Comparison of ENCODE assay signal across 18 cellular contexts in genomic region chr15:85027033-85027380, GRCh38. TPM values are rescaled to one million over a fixed set of nuclear protein-coding genes. Genes with fewer than 3 reads are reported as not detected.
A peak's percentile ranks its signal among the peaks of the same experiment; 100 is the strongest.
DNase-seq lines count a peak whose midpoint lies in the region; ATAC-seq, FAIRE-seq and TF ChIP-seq lines count a peak whose summit lies in the region.
"Had no signal": no experiment of that assay in that cellular context is flagged by ENCODE, and none has a peak within 500 bp of the region (broad histone marks: within the 10 kb centered on the region; RNA-seq: fewer than 3 reads in every experiment).

No MANE protein-coding gene starts in this region.

- TF ChIP-seq EP300 in stomach (IDR thresholded peaks at IDR 0.05), result no peak
- no peak for TF ChIP-seq EP300 in ovary (IDR thresholded peaks at IDR 0.05)

- H3K79me2 ChIP-seq in hepatocyte, result peaks cover 88% of the 10 kb centered on the region

- FAIRE-seq in GM12891 (lab: Jason Lieb, UNC), result peak; percentile 33
- FAIRE-seq: frontal cortex, urothelium cell line had no signal

- H3K9me3 ChIP-seq in hepatocyte (ENCODE audit: low read depth), result no peaks in the 10 kb centered on the region
- H3K9me3 ChIP-seq in stomach, result no peaks in the 10 kb centered on the region
- H3K9me3 ChIP-seq in ovary, result no peaks in the 10 kb centered on the region
- H3K9me3 ChIP-seq: neutrophil had no signal

- no peak overlapping the region for H3K4me3 ChIP-seq in NB4 (ENCODE audit: low read depth, low read length)
- H3K4me3 ChIP-seq in hepatocyte, result no peak overlapping the region
- no peak overlapping the region for H3K4me3 ChIP-seq in stomach
- H3K4me3 ChIP-seq in ovary, result no peak overlapping the region
- H3K4me3 ChIP-seq: cardiac muscle cell had no signal

- H3K4me1 ChIP-seq in hepatocyte (ENCODE audit: insufficient read depth) (peaks cover 76% of the 10 kb centered on the region), stomach (peaks cover 83 to 98% (median 94%) of the 10 kb centered on the region in 4 donors), ovary (ENCODE audit: insufficient read depth) (peaks cover 15% of the 10 kb centered on the region)

- no peaks in the 10 kb centered on the region for H4K20me1 ChIP-seq in hepatocyte (ENCODE audit: insufficient read depth, poor library complexity, severe bottlenecking)

- intact Hi-C loops in stomach (cut with DNase I; ENCODE audit: low total_unique reads), result no loop called here
- intact Hi-C loops in ovary (cut with DNase I), result no loop called here

- H3K36me3 ChIP-seq in hepatocyte (replicated peaks; ENCODE audit: insufficient read depth, low read depth), result no peaks in the 10 kb centered on the region
- H3K36me3 ChIP-seq in stomach, result no peaks in the 10 kb centered on the region
- no peaks in the 10 kb centered on the region for H3K36me3 ChIP-seq in ovary
- H3K36me3 ChIP-seq: cardiac muscle cell, neutrophil had no signal

- peak overlapping the region; percentile 61 for H3K27ac ChIP-seq in hepatocyte
- peak overlapping the region in 3 of 5 donors; percentile 36 to 72 (median 38) for H3K27ac ChIP-seq in stomach
- H3K27ac ChIP-seq in ovary, result no peak overlapping the region
- H3K27ac ChIP-seq: cardiac muscle cell, neutrophil had no signal

- H2AFZ ChIP-seq in hepatocyte, result no peak overlapping the region

- TF ChIP-seq CTCF in NB4 (IDR thresholded peaks at IDR 0.05; ENCODE audit: low read depth, low read length) (no peak), hepatocyte (IDR thresholded peaks at IDR 0.05; ENCODE audit: poor library complexity) (no peak), stomach (IDR thresholded peaks at IDR 0.05) (no peak), ovary (IDR thresholded peaks at IDR 0.05) (no peak)

- DNase-seq in GM12891 (ENCODE audit: insufficient read length, low spot score) (no peak), NB4 (ENCODE audit: low read depth) (peak; percentile 39), hepatocyte (ENCODE audit: low spot score) (no peak), stomach (no peak), ovary (no peak), NCI-H524 treated with DMSO at 0.1 percent for 48 hours (lab: John Stamatoyannopoulos, UW) (no peak)
- DNase-seq: activated T-cell treated with anti-CD3 and anti-CD28 coated beads, Interleukin-2, amount 50 U/mL, for 24 hours; mesendoderm; NCI-H1694 treated with DMSO at 0.1 percent for 48 hours; NCI-H446 treated with DMSO at 0.1 percent for 48 hours; stimulated activated CD4-positive, alpha-beta T cell treated with anti-CD3 and anti-CD28 coated beads, Interleukin-4, amount 100 ng/mL, for 4 hours had no signal

- no peaks in the 10 kb centered on the region for H3K27me3 ChIP-seq in hepatocyte
- H3K27me3 ChIP-seq in stomach, result no peaks in the 10 kb centered on the region
- no peaks in the 10 kb centered on the region for H3K27me3 ChIP-seq in ovary
- H3K27me3 ChIP-seq: cardiac muscle cell, neutrophil had no signal

- no peak overlapping the region for H3K4me2 ChIP-seq in hepatocyte

- TF ChIP-seq POLR2A in GM12891 (IDR thresholded peaks at IDR 0.05; ENCODE audit: low read depth, low read length) (no peak), NB4 (IDR thresholded peaks at IDR 0.05; ENCODE audit: extremely low read depth, insufficient read length) (no peak), stomach (IDR thresholded peaks at IDR 0.05) (no peak), ovary (IDR thresholded peaks at IDR 0.05) (no peak)

- H3K9me2 ChIP-seq in hepatocyte (replicated peaks; ENCODE audit: insufficient read depth), result no peaks in the 10 kb centered on the region

- ATAC-seq in HG03045 (IDR thresholded peaks at IDR 0.05; ENCODE audit: unreplicated experiment) (no peak), HG02678 (IDR thresholded peaks at IDR 0.05; ENCODE audit: unreplicated experiment) (no peak)
- ATAC-seq: SK-N-SH treated with all-trans-retinoic acid at 6 μM for 48 hours had no signal

TF ChIP-seq in GM12891, 5 proteins besides CTCF, POLR2A, EP300 and RAD21:
- TF ChIP-seq SPI1 (IDR thresholded peaks at IDR 0.05; ENCODE audit: low read depth, low read length) (no peak), POU2F2 (IDR thresholded peaks at IDR 0.05; ENCODE audit: low read depth, low read length) (no peak), PAX5 (IDR thresholded peaks at IDR 0.05; ENCODE audit: insufficient read depth, low read length, severe bottlenecking) (no peak), POLR2AphosphoS5 (IDR thresholded peaks at IDR 0.05; ENCODE audit: low read depth, low read length) (no peak), TAF1 (IDR thresholded peaks at IDR 0.05; ENCODE audit: low read depth, low read length) (no peak)

RNA-seq across cellular contexts. Expression of gene PDE8A, which starts 45.4 kb away (rescaled TPM):
- polyA plus RNA-seq in GM12891 (2012; ENCODE audit: low read depth, missing spikeins), result 14.2 TPM
- total RNA-seq in hepatocyte (25.6 and 26.0 TPM in 2 replicates), stomach (10 to 100 TPM; 22.2 to 85.9 (median 58.8) TPM), ovary (10 to 100 TPM; 23.7 to 61.8 (median 43.0) TPM)
- polyA plus RNA-seq in hepatocyte (15.3 and 24.0 TPM in 2 replicates), stomach (10 to 100 TPM; 15.6 to 19.2 (median 16.7) TPM), ovary (10 to 100 TPM; 13.8 to 33.2 TPM)

Comparison
In these comparisons a context has a peak if more than half of its experiments do, and no peak if none do; other contexts are left out.
1. H3K27ac ChIP-seq: peak in hepatocyte (single experiment) and stomach (3 of 5); none in ovary (0 of 2).